9 cellular contexts compared by ENCODE assay signal in genomic region chr16:8863594-8864424, GRCh38. TPM values are rescaled to one million over a fixed set of nuclear protein-coding genes. Genes with fewer than 3 reads are reported as not detected.
DNase-seq lines count a peak whose midpoint lies in the region; ATAC-seq and TF ChIP-seq lines count a peak whose summit lies in the region.
"Had no signal": no experiment of that assay in that cellular context is flagged by ENCODE, and none has a peak within 500 bp of the region (broad histone marks: within the 10 kb centered on the region; RNA-seq: fewer than 3 reads in every experiment).

No MANE protein-coding gene starts in this region.

- TF ChIP-seq CTCF in GM23338 (conservative IDR thresholded peaks at IDR 0.05; ENCODE audit: low read depth in 2 of 2) (peak in 1 of 2 experiments; percentile 23; a peak in 2 of 4 replicates), cardiac muscle cell (IDR thresholded peaks at IDR 0.05; ENCODE audit: low read depth, low read length) (no peak)

- H3K27me3 Mint-ChIP-seq in GM23338 (ENCODE audit: insufficient read depth, low read depth, poor library complexity): peaks cover 34% of the 10 kb centered on the region

- intact Hi-C loops in sciatic nerve (cut with DNase I): loop anchor here (10.0 kb wide), 1 partner anchor 1761 kb away; no protein-coding TSS in a partner anchor

- no peaks in the 10 kb centered on the region for H3K27me3 ChIP-seq in GM23338 (ENCODE audit: insufficient read depth)
- H3K27me3 ChIP-seq in cardiac muscle cell: no peaks in the 10 kb centered on the region

- H3K79me2 ChIP-seq in GM23338 (replicated peaks; ENCODE audit: insufficient read depth): peaks cover 97% of the 10 kb centered on the region

- no peak overlapping the region for H3K9ac ChIP-seq in SK-N-MC (ENCODE audit: insufficient read length)

- H2AFZ ChIP-seq in GM23338: no peak overlapping the region

- H3K36me3 ChIP-seq in GM23338 (ENCODE audit: insufficient read depth) (no peaks in the 10 kb centered on the region; the same call in 1 of the 2 replicates), SK-N-MC (ENCODE audit: insufficient read depth, low read length) (peaks cover 66% of the 10 kb centered on the region), cardiac muscle cell (peaks cover under 1% of the 10 kb centered on the region)

- H3K4me3 ChIP-seq in GM23338: peak overlapping the region; percentile 100; the same call in 1 of the 2 replicates
- H3K4me3 ChIP-seq in SK-N-MC: 0 out of 2 replicates have a peak overlapping the region, but pooled peaks have one; percentile 15
- no peak overlapping the region for H3K4me3 ChIP-seq in cardiac muscle cell

- H3F3A ChIP-seq in GM23338 (replicated peaks; ENCODE audit: low read depth): peaks cover 34% of the 10 kb centered on the region

- peaks cover 75% of the 10 kb centered on the region for H4K20me1 ChIP-seq in GM23338 (replicated peaks; ENCODE audit: insufficient read depth)

- H3K4me3 Mint-ChIP-seq in GM23338: peak overlapping the region; percentile 36; the same call in 1 of the 3 replicates

- peak overlapping the region; percentile 100 for H3K4me2 ChIP-seq in GM23338

- H3K36me3 Mint-ChIP-seq in GM23338 (ENCODE audit: low read depth): peaks cover 53% of the 10 kb centered on the region

- H3K27ac ChIP-seq in GM23338 (ENCODE audit: low read depth) (peak overlapping the region; percentile 95; the same call in 1 of the 2 replicates), SK-N-MC (peak overlapping the region; percentile 48; the same call in 1 of the 2 replicates), cardiac muscle cell (peak overlapping the region; percentile 89)

- H3K4me1 Mint-ChIP-seq in GM23338: peaks cover 53% of the 10 kb centered on the region

- no peaks in the 10 kb centered on the region for H3K9me2 ChIP-seq in GM23338 (ENCODE audit: insufficient read depth)

- peak overlapping the region; percentile 80 for H3K27ac Mint-ChIP-seq in GM23338

- peak; percentile 51 for DNase-seq in GM23338 (ENCODE audit: low spot score)
- no peak for DNase-seq in SK-N-MC (ENCODE audit: low read depth, low spot score)
- DNase-seq in cardiac muscle cell (ENCODE audit: low read depth in 1 of 2, low spot score in 1 of 2): peak in 1 of 2 donors; percentile 59
- peak; percentile 83 for DNase-seq in sciatic nerve (ENCODE audit: low spot score)
- DNase-seq in NCI-H146 treated with DMSO at 0.1 percent for 48 hours (lab: John Stamatoyannopoulos, UW; ENCODE audit: unreplicated experiment): no peak

- no peaks in the 10 kb centered on the region for H3K9me3 ChIP-seq in SK-N-MC (ENCODE audit: low read depth, low read length)
- no peaks in the 10 kb centered on the region for H3K9me3 ChIP-seq in cardiac muscle cell (ENCODE audit: low read depth)

- ATAC-seq in GM23338 (peak; percentile 6), sciatic nerve (peak; percentile 36), GM19023 (IDR thresholded peaks at IDR 0.05; ENCODE audit: unreplicated experiment) (no peak), HG02885 (IDR thresholded peaks at IDR 0.05; ENCODE audit: poor library complexity, unreplicated experiment) (no peak), HG03135 (IDR thresholded peaks at IDR 0.05; ENCODE audit: unreplicated experiment) (no peak)

- no peaks in the 10 kb centered on the region; the same call in 2 of the 3 replicates for H3K9me3 Mint-ChIP-seq in GM23338

- H3K4me1 ChIP-seq in GM23338 (ENCODE audit: insufficient read depth): peaks cover 50% of the 10 kb centered on the region
- peaks cover 28% of the 10 kb centered on the region for H3K4me1 ChIP-seq in cardiac muscle cell (ENCODE audit: low read depth)

TF ChIP-seq in GM23338, 12 proteins besides CTCF, POLR2A, EP300 and RAD21:
- TF ChIP-seq CREB1 (CRISPR knock-in tag; IDR thresholded peaks at IDR 0.05; ENCODE audit: low read depth) (no peak), EZH2phosphoT487 (IDR thresholded peaks at IDR 0.05; ENCODE audit: unreplicated experiment) (no peak), ZNF114 (CRISPR knock-in tag; IDR thresholded peaks at IDR 0.05) (no peak), POLR2AphosphoS5 (IDR thresholded peaks at IDR 0.05; ENCODE audit: low read depth) (peak; percentile 28; the same call in 1 of the 2 replicates)

RNA-seq across cellular contexts. Expression of gene CARHSP1, which starts 5.0 kb away (rescaled TPM):
- total RNA-seq in GM23338 (2014; rRNA removed; shearing (Covaris generic)): 286 and 301 TPM in 2 replicates
- 324 and 339 TPM in 2 replicates for polyA plus RNA-seq in GM23338 (2016; fragmentation: Nextera tagmentation; extraction: Ambion mirVana)
- 158 and 165 TPM in 2 replicates for total RNA-seq in cardiac muscle cell
- polyA plus RNA-seq in cardiac muscle cell: 125 and 174 TPM in 2 replicates
- total RNA-seq in sciatic nerve: 118 TPM

RNA-seq across cellular contexts. Expression of gene LITAFD, which starts 18.3 kb away (rescaled TPM):
- not detected in 2 replicates for total RNA-seq in GM23338 (2014; rRNA removed; shearing (Covaris generic))
- polyA plus RNA-seq in GM23338 (2016; fragmentation: Nextera tagmentation; extraction: Ambion mirVana) (not detected in 2 replicates), cardiac muscle cell (0.43 TPM in 1 of 2 replicates, not detected in the other)
- total RNA-seq in cardiac muscle cell (not detected in 2 replicates), sciatic nerve (not detected)
- total RNA-seq: pulmonary artery endothelial cell had no signal

Comparison
In these comparisons a context has a peak if more than half of its experiments do, and no peak if none do; other contexts are left out.
1. ATAC-seq: peak in GM23338 (single experiment) and sciatic nerve (single experiment); none in GM19023 (single experiment), HG02885 (single experiment) and HG03135 (single experiment).
2. DNase-seq: peak in GM23338 (single experiment) and sciatic nerve (single experiment); none in SK-N-MC (single experiment) and NCI-H146 treated with DMSO at 0.1 percent for 48 hours (single experiment).
3. Peak in every context shown above with its lines, with median percentiles within 50 percentile points of each other: H3K27ac ChIP-seq.